ENCODE assay signal across 8 cellular contexts in genomic region chr12:52069410-52070242, GRCh38. TPM values are rescaled to one million over a fixed set of nuclear protein-coding genes. Genes with fewer than 3 reads are reported as not detected.
DNase-seq lines count a peak whose midpoint lies in the region; ATAC-seq and TF ChIP-seq lines count a peak whose summit lies in the region.

Gene ATG101, plus strand, starts transcription at chr12:52069978. Its CDS starts 3,673 bp downstream, at chr12:52073651.

- TF ChIP-seq CTCF in GM12875 (IDR thresholded peaks at IDR 0.05; ENCODE audit: borderline replicate concordance, insufficient read depth, low read depth, low read length) (peak; percentile 96), upper lobe of left lung (IDR thresholded peaks at IDR 0.05) (peak; percentile 63 to 89 (median 72))

- H3K27me3 ChIP-seq in adipocyte (replicated peaks; ENCODE audit: control insufficient read depth, insufficient read depth, low read length) (no peaks in the 10 kb centered on the region), trophoblast cell (ENCODE audit: insufficient read depth, low read length) (no peaks in the 10 kb centered on the region), upper lobe of left lung (no peaks in the 10 kb centered on the region)

- peak within 1 kb of the TSS; percentile 96 for H3K9ac ChIP-seq in adipocyte (ENCODE audit: low read length)
- H3K9ac ChIP-seq in trophoblast cell (ENCODE audit: low read length) = peak within 1 kb of the TSS; percentile 97

- H4K91ac ChIP-seq in trophoblast cell (ENCODE audit: low read depth, low read length) = peak within 1 kb of the TSS; percentile 98

- H3K4me1 ChIP-seq in adipocyte (ENCODE audit: control insufficient read depth, insufficient read depth, low read length) (peaks cover 35% of the 10 kb centered on the region), trophoblast cell (ENCODE audit: control insufficient read depth in 1 of 2, insufficient read depth in 2 of 2, low read length in 2 of 2) (peaks cover 2 to 14% of the 10 kb centered on the region in 2 experiments), upper lobe of left lung (peaks cover 28 to 46% (median 33%) of the 10 kb centered on the region in 4 donors)

- H3K79me1 ChIP-seq in trophoblast cell (ENCODE audit: low read length) = peaks cover 6% of the 10 kb centered on the region

- intact Hi-C loops in cardiac septum (cut with DNase I) = loop anchor here (1.0 kb wide), 1 partner anchor 18 kb away; the partner anchor contains the start of gene NR4A1

- no peak within 1 kb of the TSS for H3K23ac ChIP-seq in trophoblast cell (ENCODE audit: low read length)

- peak in 1 of 4 donors; percentile 24 for TF ChIP-seq EP300 in upper lobe of left lung (IDR thresholded peaks at IDR 0.05)

- H3K27ac ChIP-seq in trophoblast cell (ENCODE audit: low read depth, low read length) (peak within 1 kb of the TSS; percentile 60), upper lobe of left lung (peak within 1 kb of the TSS; percentile 87 to 94 (median 93))

- H3K4me2 ChIP-seq in trophoblast cell (ENCODE audit: low read length) = peak within 1 kb of the TSS; percentile 66

- WGBS in trophoblast cell (ENCODE audit: extremely low coverage, insufficient coverage, insufficient read length) = no CpG with 5 or more reads among the region's 66 CpGs
- 0 to 1% methylated on average over 4 to 52 of the region's 66 CpGs for WGBS in upper lobe of left lung, 2 donors

- TF ChIP-seq POLR2A in upper lobe of left lung (IDR thresholded peaks at IDR 0.05) = peak in 3 of 4 donors; percentile 40 to 82 (median 78)

- DNase-seq in NCI-H1417 treated with DMSO at 0.1 percent for 48 hours (lab: John Stamatoyannopoulos, UW) (peak; percentile 73), SW480 (ENCODE audit: low spot score) (peak; percentile 96), adipocyte (ENCODE audit: low read depth) (peak; percentile 98), cardiac septum (ENCODE audit: low spot score) (peak; percentile 95), trophoblast cell (peak; percentile 92 to 97), upper lobe of left lung (peak; percentile 93 to 97)

- peak within 1 kb of the TSS; percentile 79 for H2BK12ac ChIP-seq in trophoblast cell (ENCODE audit: low read length)

- peak within 1 kb of the TSS; percentile 89 for H3K14ac ChIP-seq in trophoblast cell (ENCODE audit: low read length)

- H3K36me3 ChIP-seq in adipocyte (ENCODE audit: control insufficient read depth, insufficient read depth, low read length, severe bottlenecking) = peaks cover 13% of the 10 kb centered on the region
- H3K36me3 ChIP-seq in trophoblast cell (ENCODE audit: control insufficient read depth in 1 of 2, insufficient read depth in 2 of 2, low read length in 2 of 2) = peaks cover 15 to 18% of the 10 kb centered on the region in 2 experiments
- H3K36me3 ChIP-seq in upper lobe of left lung = peaks cover 7 to 19% (median 15%) of the 10 kb centered on the region in 4 donors

- ATAC-seq in HG02798 (IDR thresholded peaks at IDR 0.05; ENCODE audit: poor library complexity, unreplicated experiment) (peak; percentile 96), upper lobe of left lung (ENCODE audit: low FRiP score in 2 of 2) (peak; percentile 98)

- peak within 1 kb of the TSS; percentile 96 for H3K4me3 ChIP-seq in GM12875 (ENCODE audit: low read depth, low read length)
- H3K4me3 ChIP-seq in adipocyte (ENCODE audit: low read length) = peak within 1 kb of the TSS; percentile 94
- H3K4me3 ChIP-seq in trophoblast cell (ENCODE audit: low read depth, low read length) = peak within 1 kb of the TSS; percentile 99
- H3K4me3 ChIP-seq in upper lobe of left lung = peak within 1 kb of the TSS; percentile 87 to 98 (median 91)

- peak within 1 kb of the TSS; percentile 90 for H3K18ac ChIP-seq in trophoblast cell (ENCODE audit: low read length)

- peak within 1 kb of the TSS; percentile 83 for H4K12ac ChIP-seq in trophoblast cell (ENCODE audit: low read depth, low read length)

- H3K9me3 ChIP-seq in adipocyte (ENCODE audit: control insufficient read depth, low read length) = no peaks in the 10 kb centered on the region
- no peaks in the 10 kb centered on the region for H3K9me3 ChIP-seq in trophoblast cell (ENCODE audit: insufficient read depth, low read depth, low read length)
- H3K9me3 ChIP-seq in upper lobe of left lung = no peaks in the 10 kb centered on the region

- H4K8ac ChIP-seq in trophoblast cell (ENCODE audit: low read depth, low read length) = peak within 1 kb of the TSS; percentile 96

- H2BK5ac ChIP-seq in trophoblast cell (ENCODE audit: low read depth, low read length, poor library complexity) = peak within 1 kb of the TSS; percentile 99

- H2AFZ ChIP-seq in trophoblast cell (ENCODE audit: insufficient read depth, low read length, poor library complexity) = peak within 1 kb of the TSS; percentile 92

- peak within 1 kb of the TSS; percentile 80 for H2AK5ac ChIP-seq in trophoblast cell (ENCODE audit: low read length)

- H2BK120ac ChIP-seq in trophoblast cell (ENCODE audit: insufficient read depth, low read length, poor library complexity) = peak within 1 kb of the TSS; percentile 99

- H3K4ac ChIP-seq in trophoblast cell (ENCODE audit: low read depth, low read length) = peak within 1 kb of the TSS; percentile 88

- H3K79me2 ChIP-seq in trophoblast cell (ENCODE audit: control insufficient read depth, insufficient read depth, low read length, poor library complexity) = peaks cover 11% of the 10 kb centered on the region

RNA-seq across cellular contexts. Expression of gene ATG101, which starts in this region (rescaled TPM):
- total RNA-seq in cardiac septum (23.2 TPM), upper lobe of left lung (10 to 100 TPM; 17.8 to 74.8 (median 35.9) TPM)
- polyA plus RNA-seq in trophoblast cell (2013) = 42.6 and 44.2 TPM in 2 replicates

Comparison
In these comparisons a context has a peak if more than half of its experiments do, and no peak if none do; other contexts are left out.
1. Peak in every context shown above with its lines: DNase-seq, ATAC-seq, H3K4me3 ChIP-seq and H3K27ac ChIP-seq.